ENCODE assay signal across 23 cellular contexts in genomic region chr14:104101651-104102281, GRCh38. TPM values are rescaled to one million over a fixed set of nuclear protein-coding genes. Genes with fewer than 3 reads are reported as not detected.
"Had no signal": no experiment of that assay in that cellular context is flagged by ENCODE, and none has a peak within 500 bp of the region (broad histone marks: within the 10 kb centered on the region; RNA-seq: fewer than 3 reads in every experiment).

No MANE protein-coding gene starts in this region.

- H3K9me3 ChIP-seq: esophagus muscularis mucosa, mucosa of descending colon, prostate gland, sigmoid colon, thyroid gland, vagina had no signal

- H3K36me3 ChIP-seq: prostate gland, sigmoid colon, thyroid gland, vagina had no signal

- H3K4me1 ChIP-seq: esophagus muscularis mucosa, sigmoid colon had no signal

- H3K27me3 Mint-ChIP-seq: activated naive CD4-positive, alpha-beta T cell treated with anti-CD3 and anti-CD28 coated beads, Interleukin-2, amount 10 ng/mL, durations not matched to agents 7 days and 5 days; activated T-helper 17 cell treated with anti-CD3 and anti-CD28 coated beads, Interleukin-2, amount 50 U/mL, for 72 hours; memory B cell; naive thymus-derived CD4-positive, alpha-beta T cell; stimulated activated memory B cell treated with anti-CD40 and anti-IgM and Interleukin-4, amounts not matched to agents 10 μg/mL and 1 μg/mL and 100 μg/mL, for 72 hours; T-cell had no signal

- H3K4me3 ChIP-seq: esophagus muscularis mucosa, mucosa of descending colon, prostate gland, sigmoid colon, thyroid gland, vagina had no signal

- H3K4me3 Mint-ChIP-seq: activated naive CD4-positive, alpha-beta T cell treated with anti-CD3 and anti-CD28 coated beads, Interleukin-2, amount 10 ng/mL, durations not matched to agents 7 days and 5 days; activated T-helper 17 cell treated with anti-CD3 and anti-CD28 coated beads, Interleukin-2, amount 50 U/mL, for 72 hours; memory B cell; naive thymus-derived CD4-positive, alpha-beta T cell; stimulated activated memory B cell treated with anti-CD40 and anti-IgM and Interleukin-4, amounts not matched to agents 10 μg/mL and 1 μg/mL and 100 μg/mL, for 72 hours; T-cell had no signal

- H3K27ac ChIP-seq: esophagus muscularis mucosa, prostate gland, sigmoid colon, thyroid gland, vagina had no signal

- DNase-seq: activated CD4-positive, alpha-beta T cell treated with anti-CD3 and anti-CD28 coated beads, Interleukin-2, amount 50 U/mL, for 4 hours; activated CD4-positive, CD25-positive, alpha-beta regulatory T cell treated with anti-CD3 and anti-CD28 coated beads, Interleukin-2, amount 50 U/mL, for 72 hours; activated naive CD4-positive, alpha-beta T cell treated with anti-CD3 and anti-CD28 coated beads, Interleukin-2, amount 10 ng/mL, durations not matched to agents 7 days and 5 days; nucleus accumbens; sigmoid colon; stimulated activated CD4-positive, alpha-beta T cell treated with anti-CD3 and anti-CD28 coated beads, Interleukin-12 subunit alpha, Interleukin-12 subunit beta, amount 100 ng/mL, for 4 hours; stimulated activated CD4-positive, alpha-beta T cell treated with anti-CD3 and anti-CD28 coated beads, Interleukin-2, amount 100 ng/mL, for 24 hours; T-cell; T1000; thyroid gland had no signal

- H3K27ac Mint-ChIP-seq: activated naive CD4-positive, alpha-beta T cell treated with anti-CD3 and anti-CD28 coated beads, Interleukin-2, amount 10 ng/mL, durations not matched to agents 7 days and 5 days; activated T-helper 17 cell treated with anti-CD3 and anti-CD28 coated beads, Interleukin-2, amount 50 U/mL, for 72 hours; memory B cell; naive thymus-derived CD4-positive, alpha-beta T cell; stimulated activated memory B cell treated with anti-CD40 and anti-IgM and Interleukin-4, amounts not matched to agents 10 μg/mL and 1 μg/mL and 100 μg/mL, for 72 hours; T-cell had no signal

- H3K4me1 Mint-ChIP-seq: activated naive CD4-positive, alpha-beta T cell treated with anti-CD3 and anti-CD28 coated beads, Interleukin-2, amount 10 ng/mL, durations not matched to agents 7 days and 5 days; activated T-helper 17 cell treated with anti-CD3 and anti-CD28 coated beads, Interleukin-2, amount 50 U/mL, for 72 hours; memory B cell; naive thymus-derived CD4-positive, alpha-beta T cell; T-cell had no signal

- H3K27me3 ChIP-seq: sigmoid colon, thyroid gland, vagina had no signal

- H3K36me3 Mint-ChIP-seq: activated naive CD4-positive, alpha-beta T cell treated with anti-CD3 and anti-CD28 coated beads, Interleukin-2, amount 10 ng/mL, durations not matched to agents 7 days and 5 days; memory B cell; naive thymus-derived CD4-positive, alpha-beta T cell; stimulated activated memory B cell treated with anti-CD40 and anti-IgM and Interleukin-4, amounts not matched to agents 10 μg/mL and 1 μg/mL and 100 μg/mL, for 72 hours; T-cell had no signal

- FAIRE-seq: astrocyte, bronchial epithelial cell had no signal

- H3K9me3 Mint-ChIP-seq: activated naive CD4-positive, alpha-beta T cell treated with anti-CD3 and anti-CD28 coated beads, Interleukin-2, amount 10 ng/mL, durations not matched to agents 7 days and 5 days; activated T-helper 17 cell treated with anti-CD3 and anti-CD28 coated beads, Interleukin-2, amount 50 U/mL, for 72 hours; memory B cell; naive thymus-derived CD4-positive, alpha-beta T cell; stimulated activated memory B cell treated with anti-CD40 and anti-IgM and Interleukin-4, amounts not matched to agents 10 μg/mL and 1 μg/mL and 100 μg/mL, for 72 hours; T-cell had no signal

- ATAC-seq: activated T-helper 17 cell treated with anti-CD3 and anti-CD28 coated beads, Interleukin-2, amount 50 U/mL, for 72 hours; naive thymus-derived CD4-positive, alpha-beta T cell; stimulated activated memory B cell treated with anti-CD40 and anti-IgM and Interleukin-4, amounts not matched to agents 10 μg/mL and 1 μg/mL and 100 μg/mL, for 72 hours; T-cell had no signal

RNA-seq across cellular contexts. Expression of gene ASPG, which starts 16.3 kb away (rescaled TPM):
- total RNA-seq: activated T-helper 17 cell treated with anti-CD3 and anti-CD28 coated beads, Interleukin-2, amount 50 U/mL, for 72 hours; astrocyte; dermis microvascular lymphatic vessel endothelial cell; fibroblast of villous mesenchyme; glomerular endothelial cell had no signal
- polyA plus RNA-seq: naive thymus-derived CD4-positive, alpha-beta T cell had no signal

RNA-seq across cellular contexts. Expression of gene KIF26A, which starts 36.6 kb away (rescaled TPM):
- polyA plus RNA-seq: naive thymus-derived CD4-positive, alpha-beta T cell had no signal
